8 cellular contexts compared by ENCODE assay signal in the genomic region with DNA sequence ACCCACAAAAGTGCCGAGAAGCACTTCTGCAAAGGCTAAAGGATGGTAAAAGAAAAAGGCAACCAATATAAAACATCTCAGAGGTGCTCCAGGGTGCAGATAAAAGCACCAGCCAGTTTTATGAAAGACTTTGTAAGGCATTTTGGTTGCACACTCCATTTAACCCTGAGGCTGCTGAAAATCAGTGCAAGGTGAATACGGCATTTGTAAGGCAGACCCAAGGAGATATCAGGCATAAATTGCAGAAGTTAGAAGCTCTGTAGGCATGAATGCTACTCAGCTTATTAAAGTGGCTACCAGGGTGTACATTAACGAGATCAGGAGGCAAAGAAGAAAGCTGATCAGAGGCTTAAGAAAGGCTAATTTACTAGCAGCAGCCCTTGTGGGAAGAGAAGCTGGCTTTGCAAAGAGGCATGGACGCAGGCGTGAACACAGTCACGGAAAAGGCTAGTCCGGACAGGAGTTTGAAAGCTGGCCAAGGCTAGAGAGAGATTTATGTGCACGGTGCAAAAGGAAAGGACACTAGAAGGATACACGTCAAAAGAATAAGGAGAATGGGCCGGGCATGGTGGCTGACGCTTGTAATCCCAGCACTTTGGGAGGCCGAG.
DNase-seq lines count a peak whose midpoint lies in the region; ATAC-seq, FAIRE-seq and TF ChIP-seq lines count a peak whose summit lies in the region.

No MANE protein-coding gene starts in this region.

- peak; percentile 15 for FAIRE-seq in HepG2 (lab: Jason Lieb, UNC)

- H3K36me3 ChIP-seq in HepG2 (replicated peaks in 1 of 2; ENCODE audit: control insufficient read depth in 1 of 2, insufficient read depth in 2 of 2, low read length in 2 of 2) (no peaks in the 10 kb centered on the region), tibial artery (no peaks in the 10 kb centered on the region)

- CTCF ChIA-PET in activated CD4-positive, alpha-beta T cell treated with anti-CD3 and anti-CD28 coated beads for 36 hours (lab: Charles Lee) = no interaction called here
- CTCF ChIA-PET in HepG2 (lab: Yijun Ruan, JAX; ENCODE audit: low intra/inter-chr PET ratio, low total read pairs) = no interaction called here

- no peaks in the 10 kb centered on the region for H3K79me2 ChIP-seq in HepG2 (ENCODE audit: insufficient read depth, low read length)

- intact Hi-C loops in activated CD4-positive, alpha-beta T cell treated with anti-CD3 and anti-CD28 coated beads for 36 hours (cut with DNase I, micrococcal nuclease) = no loop called here
- intact Hi-C loops in HepG2 (cut with micrococcal nuclease; ENCODE audit: unreplicated experiment) (no loop called here), tibial artery (cut with DNase I; ENCODE audit: low total_unique reads) (no loop called here)

- TF ChIP-seq EP300 in HepG2 (IDR thresholded peaks at IDR 0.05; ENCODE audit: low read depth in 2 of 2, low read length in 2 of 2) (no peak), HepG2 (CRISPR knock-in tag; IDR thresholded peaks at IDR 0.05; ENCODE audit: borderline replicate concordance) (no peak)

- no peaks in the 10 kb centered on the region for H3K27me3 Mint-ChIP-seq in activated CD4-positive, alpha-beta T cell treated with anti-CD3 and anti-CD28 coated beads for 36 hours

- H3K27me3 ChIP-seq in HepG2 (ENCODE audit: control insufficient read depth in 1 of 2, insufficient read depth in 2 of 2, low read length in 2 of 2) = no peaks in the 10 kb centered on the region
- H3K27me3 ChIP-seq in tibial artery = no peaks in the 10 kb centered on the region

- 51% methylated on average over 12 of the region's 12 CpGs for WGBS in HepG2 (ENCODE audit: low lambda C conversion rate)

- no peaks in the 10 kb centered on the region for H3K36me3 Mint-ChIP-seq in activated CD4-positive, alpha-beta T cell treated with anti-CD3 and anti-CD28 coated beads for 36 hours (ENCODE audit: low read depth)

- H3K4me1 ChIP-seq in HepG2 (ENCODE audit: insufficient read depth, low read length) (peaks cover 13% of the 10 kb centered on the region), tibial artery (peaks cover 0 to 14% (median 8%) of the 10 kb centered on the region in 4 donors)

- ATAC-seq in activated CD4-positive, alpha-beta T cell treated with anti-CD3 and anti-CD28 coated beads for 36 hours = no peak
- ATAC-seq in HepG2 (no peak; the same call in 2 of the 3 replicates), GM21619 (IDR thresholded peaks at IDR 0.05; ENCODE audit: unreplicated experiment) (no peak)

- H3K4me3 ChIP-seq in HepG2 (replicated peaks in 1 of 3; ENCODE audit: insufficient read depth in 1 of 3, low read depth in 2 of 3, low read length in 3 of 3) (peak overlapping the region; percentile 32 to 66 (median 39)), tibial artery (peak overlapping the region; percentile 54 to 58)

- H3K4me1 Mint-ChIP-seq in activated CD4-positive, alpha-beta T cell treated with anti-CD3 and anti-CD28 coated beads for 36 hours = peaks cover 19% of the 10 kb centered on the region

- H3K9me3 Mint-ChIP-seq in activated CD4-positive, alpha-beta T cell treated with anti-CD3 and anti-CD28 coated beads for 36 hours (ENCODE audit: low read depth) = no peaks in the 10 kb centered on the region

- peak overlapping the region; percentile 87 for H3K27ac Mint-ChIP-seq in activated CD4-positive, alpha-beta T cell treated with anti-CD3 and anti-CD28 coated beads for 36 hours

- in situ Hi-C loops in HepG2 (cut with HindIII; ENCODE audit: extremely low pct_ligation_motif_present, low pct_unique_long_range_greater_than_20kb) = no loop called here

- peak overlapping the region; percentile 65 for H3K4me2 ChIP-seq in HepG2 (ENCODE audit: low read depth, low read length)

- POLR2A ChIA-PET in activated CD4-positive, alpha-beta T cell treated with anti-CD3 and anti-CD28 coated beads for 36 hours (lab: Charles Lee) = interaction anchor here (0.6 to 1.0 kb wide), 2 partner anchors 247 to 401 kb away, joined by 3 read pairs; no protein-coding TSS in a partner anchor
- POLR2A ChIA-PET in HepG2 (lab: Yijun Ruan, JAX) = no interaction called here

- no peak overlapping the region for H2AFZ ChIP-seq in HepG2 (ENCODE audit: low read length)

- no peak overlapping the region for H3K9ac ChIP-seq in HepG2 (ENCODE audit: insufficient read depth, low read depth, low read length)

- no peak overlapping the region for H3K27ac ChIP-seq in HepG2 (ENCODE audit: extremely low read length, insufficient read depth, low read length)
- peak overlapping the region; percentile 48 to 73 for H3K27ac ChIP-seq in tibial artery

- H3K9me3 ChIP-seq in HepG2 (ENCODE audit: low read length) (peaks cover 9% of the 10 kb centered on the region; the same call in 1 of the 2 replicates), tibial artery (no peaks in the 10 kb centered on the region)

- TF ChIP-seq POLR2A in HepG2 (IDR thresholded peaks at IDR 0.05; ENCODE audit: insufficient read depth in 1 of 2, low read depth in 2 of 2, low read length in 2 of 2) = no peak

- TF ChIP-seq CTCF in HepG2 (CRISPR knock-in tag; IDR thresholded peaks at IDR 0.05) = no peak
- TF ChIP-seq CTCF in tibial artery (IDR thresholded peaks at IDR 0.05) = no peak

- no peak for TF ChIP-seq RAD21 in HepG2 (CRISPR knock-in tag; IDR thresholded peaks at IDR 0.05)

- BruUV-seq in HepG2 (replicated peaks; lab: Mats Ljungman, UMichigan) = no TSS peak

- H3K4me3 Mint-ChIP-seq in activated CD4-positive, alpha-beta T cell treated with anti-CD3 and anti-CD28 coated beads for 36 hours = peak overlapping the region; percentile 77

- no peak for DNase-seq in activated CD4-positive, alpha-beta T cell treated with anti-CD3 and anti-CD28 coated beads for 36 hours
- DNase-seq in activated CD4-positive, alpha-beta T cell treated with anti-CD3 and anti-CD28 coated beads, Interleukin-2, amount 50 U/mL, for 48 hours = no peak
- DNase-seq in astrocyte of the hippocampus (ENCODE audit: low read depth, low spot score) (peak; percentile 29), HepG2 (ENCODE audit: low spot score) (no peak), tibial artery (no peak), NCI-H1092 (lab: John Stamatoyannopoulos, UW) (no peak), occipital lobe (lab: John Stamatoyannopoulos, UW) (no peak)

- H4K20me1 ChIP-seq in HepG2 (ENCODE audit: insufficient read depth, low read length) = no peaks in the 10 kb centered on the region

TF ChIP-seq in HepG2, 621 proteins besides CTCF, POLR2A, EP300 and RAD21 (continues in another document):
- TF ChIP-seq ZNF766 (CRISPR knock-in tag; IDR thresholded peaks at IDR 0.05; ENCODE audit: borderline replicate concordance) (no peak), ZNF629 (CRISPR knock-in tag; conservative IDR thresholded peaks at IDR 0.05) (no peak), GTF2F1 (IDR thresholded peaks at IDR 0.05; ENCODE audit: low read length) (no peak), ZFP36 (IDR thresholded peaks at IDR 0.05; ENCODE audit: borderline replicate concordance, low read depth, low read length, partially characterized antibody) (no peak), ZNF34 (CRISPR knock-in tag; IDR thresholded peaks at IDR 0.05; ENCODE audit: borderline replicate concordance) (no peak), ZNF839 (CRISPR knock-in tag; IDR thresholded peaks at IDR 0.05; ENCODE audit: borderline replicate concordance) (no peak), NFIC (IDR thresholded peaks at IDR 0.05; ENCODE audit: low read length) (no peak), ZNF891 (CRISPR knock-in tag; IDR thresholded peaks at IDR 0.05) (no peak), TBL1XR1 (IDR thresholded peaks at IDR 0.05; ENCODE audit: borderline replicate concordance, low read length, partially characterized antibody) (no peak)
- TF ChIP-seq, protein P1, sequence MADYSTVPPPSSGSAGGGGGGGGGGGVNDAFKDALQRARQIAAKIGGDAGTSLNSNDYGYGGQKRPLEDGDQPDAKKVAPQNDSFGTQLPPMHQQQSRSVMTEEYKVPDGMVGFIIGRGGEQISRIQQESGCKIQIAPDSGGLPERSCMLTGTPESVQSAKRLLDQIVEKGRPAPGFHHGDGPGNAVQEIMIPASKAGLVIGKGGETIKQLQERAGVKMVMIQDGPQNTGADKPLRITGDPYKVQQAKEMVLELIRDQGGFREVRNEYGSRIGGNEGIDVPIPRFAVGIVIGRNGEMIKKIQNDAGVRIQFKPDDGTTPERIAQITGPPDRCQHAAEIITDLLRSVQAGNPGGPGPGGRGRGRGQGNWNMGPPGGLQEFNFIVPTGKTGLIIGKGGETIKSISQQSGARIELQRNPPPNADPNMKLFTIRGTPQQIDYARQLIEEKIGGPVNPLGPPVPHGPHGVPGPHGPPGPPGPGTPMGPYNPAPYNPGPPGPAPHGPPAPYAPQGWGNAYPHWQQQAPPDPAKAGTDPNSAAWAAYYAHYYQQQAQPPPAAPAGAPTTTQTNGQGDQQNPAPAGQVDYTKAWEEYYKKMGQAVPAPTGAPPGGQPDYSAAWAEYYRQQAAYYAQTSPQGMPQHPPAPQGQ (CRISPR knock-in tag; IDR thresholded peaks at IDR 0.05; ENCODE audit: borderline replicate concordance) = no peak
- TF ChIP-seq, protein P2, sequence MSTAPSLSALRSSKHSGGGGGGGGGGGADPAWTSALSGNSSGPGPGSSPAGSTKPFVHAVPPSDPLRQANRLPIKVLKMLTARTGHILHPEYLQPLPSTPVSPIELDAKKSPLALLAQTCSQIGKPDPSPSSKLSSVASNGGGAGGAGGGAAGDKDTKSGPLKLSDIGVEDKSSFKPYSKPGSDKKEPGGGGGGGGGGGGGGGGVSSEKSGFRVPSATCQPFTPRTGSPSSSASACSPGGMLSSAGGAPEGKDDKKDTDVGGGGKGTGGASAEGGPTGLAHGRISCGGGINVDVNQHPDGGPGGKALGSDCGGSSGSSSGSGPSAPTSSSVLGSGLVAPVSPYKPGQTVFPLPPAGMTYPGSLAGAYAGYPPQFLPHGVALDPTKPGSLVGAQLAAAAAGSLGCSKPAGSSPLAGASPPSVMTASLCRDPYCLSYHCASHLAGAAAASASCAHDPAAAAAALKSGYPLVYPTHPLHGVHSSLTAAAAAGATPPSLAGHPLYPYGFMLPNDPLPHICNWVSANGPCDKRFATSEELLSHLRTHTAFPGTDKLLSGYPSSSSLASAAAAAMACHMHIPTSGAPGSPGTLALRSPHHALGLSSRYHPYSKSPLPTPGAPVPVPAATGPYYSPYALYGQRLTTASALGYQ (CRISPR knock-in tag; IDR thresholded peaks at IDR 0.05) = no peak
